Comparison of ENCODE assay signal across 13 cellular contexts in genomic region chr13:106318941-106319411, GRCh38.
A peak's percentile ranks its signal among the peaks of the same experiment; 100 is the strongest.
DNase-seq lines count a peak whose midpoint lies in the region; ATAC-seq and TF ChIP-seq lines count a peak whose summit lies in the region.
"Had no signal": no experiment of that assay in that cellular context is flagged by ENCODE, and none has a peak within 500 bp of the region (broad histone marks: within the 10 kb centered on the region; RNA-seq: fewer than 3 reads in every experiment).

No MANE protein-coding gene starts in this region.

- peak overlapping the region in 1 of 2 donors; percentile 30 for H3K27ac ChIP-seq in left lung
- H3K27ac ChIP-seq: SK-N-MC had no signal

- no peak overlapping the region for H3K4me3 ChIP-seq in BJ (ENCODE audit: low read depth, low read length)
- H3K4me3 ChIP-seq in left lung: no peak overlapping the region
- H3K4me3 ChIP-seq: SK-N-MC had no signal

- TF ChIP-seq CTCF in BJ (IDR thresholded peaks at IDR 0.05; ENCODE audit: insufficient read depth, low read depth, low read length): no peak
- no peak for TF ChIP-seq CTCF in left lung (IDR thresholded peaks at IDR 0.05)

- H3K27me3 ChIP-seq in BJ (ENCODE audit: control insufficient read depth, insufficient read depth, low read length): no peaks in the 10 kb centered on the region
- no peaks in the 10 kb centered on the region for H3K27me3 ChIP-seq in left lung

- H3K36me3 ChIP-seq in BJ (ENCODE audit: control insufficient read depth, insufficient read depth, low read length) (no peaks in the 10 kb centered on the region), left lung (no peaks in the 10 kb centered on the region)

- intact Hi-C loops in left lung (cut with DNase I): no loop called here
- intact Hi-C loops in Right ventricle myocardium inferior (cut with DNase I): no loop called here

- peaks cover 0 to 19% of the 10 kb centered on the region in 2 donors for H3K9me3 ChIP-seq in left lung

- DNase-seq in BJ (ENCODE audit: low read depth): peak; percentile 76
- DNase-seq in M059J (ENCODE audit: low read depth): peak; percentile 87
- peak; percentile 13 for DNase-seq in brain pericyte (ENCODE audit: low read depth, low spot score)
- DNase-seq in left lung: peak in 1 of 2 donors; percentile 62
- DNase-seq in NCI-H1436 treated with DMSO at 0.1 percent for 48 hours (lab: John Stamatoyannopoulos, UW): no peak
- DNase-seq in Right ventricle myocardium inferior (ENCODE audit: missing footprints): no peak
- DNase-seq: activated T-cell treated with anti-CD3 and anti-CD28 coated beads, Interleukin-2, amount 50 U/mL, for 24 hours; effector memory CD4-positive, alpha-beta T cell; naive B cell; NCI-H1105 treated with DMSO at 0.1 percent for 48 hours had no signal

- peak; percentile 98 for ATAC-seq in left lung
- ATAC-seq in HG03139 (IDR thresholded peaks at IDR 0.05; ENCODE audit: unreplicated experiment): no peak
- no peak for ATAC-seq in Right ventricle myocardium inferior
- ATAC-seq in HG03378 (IDR thresholded peaks at IDR 0.05; ENCODE audit: unreplicated experiment): no peak

- CTCF ChIA-PET in BJ (lab: Yijun Ruan, JAX): interaction anchor here (1.1 to 1.7 kb wide), 2 partner anchors 12 to 41 kb away, joined by 3 read pairs; no protein-coding TSS in a partner anchor

- POLR2A ChIA-PET in BJ (lab: Charles Lee): interaction anchor here (0.6 to 0.8 kb wide), 2 partner anchors 30 to 44 kb away, joined by 3 read pairs; no protein-coding TSS in a partner anchor

- no peaks in the 10 kb centered on the region for H3K4me1 ChIP-seq in left lung

Comparison
In these comparisons a context has a peak if more than half of its experiments do, and no peak if none do; other contexts are left out.
1. DNase-seq: peak in BJ (single experiment), M059J (single experiment) and brain pericyte (single experiment); none in NCI-H1436 treated with DMSO at 0.1 percent for 48 hours (single experiment) and Right ventricle myocardium inferior (single experiment).